ENCODE assay signal across 8 cellular contexts in the genomic region with DNA sequence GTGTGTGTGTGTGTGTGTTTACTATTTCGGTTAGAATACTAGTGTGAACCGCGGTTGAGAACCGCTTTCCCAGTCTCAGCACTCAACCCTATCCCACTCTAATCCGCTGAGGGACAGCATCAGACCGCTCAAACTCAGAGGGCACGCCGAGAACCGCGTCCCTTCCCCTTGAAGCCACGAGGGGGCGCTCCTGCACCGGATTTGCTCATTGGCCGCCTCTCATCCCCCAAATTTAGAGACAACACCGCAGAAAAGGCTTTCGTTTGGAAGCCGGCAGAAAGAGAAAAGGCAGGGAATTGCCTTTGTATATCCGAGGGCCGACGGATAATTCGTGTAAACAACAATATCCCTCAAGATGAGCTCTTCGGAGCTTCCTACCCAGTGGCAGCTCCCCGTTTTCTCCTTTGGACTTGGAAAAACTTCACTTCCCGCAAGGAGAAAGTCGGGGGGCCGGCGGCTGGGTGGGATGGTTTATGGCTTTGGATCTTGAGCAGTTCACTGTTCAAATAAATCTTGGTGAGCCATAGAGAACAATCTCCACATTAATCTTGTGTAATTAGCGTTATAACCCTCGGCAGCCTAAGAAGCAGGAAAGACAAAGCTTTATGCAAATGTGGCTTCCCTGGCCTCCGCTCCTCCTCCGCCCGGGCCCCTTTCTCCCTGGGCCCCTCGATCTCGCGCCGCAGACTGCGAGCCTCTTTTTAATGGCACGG.
DNase-seq lines count a peak whose midpoint lies in the region; TF ChIP-seq lines count a peak whose summit lies in the region.

No MANE protein-coding gene starts in this region.

- no peaks in the 10 kb centered on the region for H3K9me3 Mint-ChIP-seq in osteocyte (ENCODE audit: unreplicated experiment)

- peaks cover 67% of the 10 kb centered on the region for H3K27me3 Mint-ChIP-seq in osteocyte (ENCODE audit: unreplicated experiment)

- H3K36me3 ChIP-seq in ES-I3 (ENCODE audit: insufficient read depth, low read length) (no peaks in the 10 kb centered on the region), H7 (replicated peaks; ENCODE audit: control insufficient read depth, insufficient read depth, low read length) (no peaks in the 10 kb centered on the region), tibial nerve (no peaks in the 10 kb centered on the region)

- DNase-seq in H7: peak; percentile 90
- peak; percentile 13 for DNase-seq in LNCaP clone FGC (ENCODE audit: low read depth)
- peak; percentile 22 for DNase-seq in SIG-M5 (lab: John Stamatoyannopoulos, UW)
- DNase-seq in activated naive CD4-positive, alpha-beta T cell treated with Interleukin-2 at 50 U/mL for 16 hours: peak; percentile 58
- DNase-seq in glomerular visceral epithelial cell (ENCODE audit: extremely low spot score): peak; percentile 75
- DNase-seq in osteocyte (ENCODE audit: extremely low spot score, unreplicated experiment): no peak
- peak; percentile 47 to 73 for DNase-seq in tibial nerve (ENCODE audit: low spot score in 2 of 2)

- H3K4me3 ChIP-seq in H7 (ENCODE audit: insufficient read depth, low read depth, low read length) (peak overlapping the region; percentile 39), LNCaP clone FGC (ENCODE audit: low read depth, low read length) (peak overlapping the region; percentile 44), tibial nerve (peak overlapping the region; percentile 21 to 54 (median 38))

- H3K27me3 ChIP-seq in H7 (ENCODE audit: control insufficient read depth, insufficient read depth, low read length): peaks cover 50% of the 10 kb centered on the region
- peaks cover 0 to 75% of the 10 kb centered on the region in 2 donors for H3K27me3 ChIP-seq in tibial nerve

- no peak overlapping the region for H3K27ac Mint-ChIP-seq in osteocyte (ENCODE audit: unreplicated experiment)

- H3K9ac ChIP-seq in ES-I3 (ENCODE audit: low read depth, low read length): peak overlapping the region; percentile 44; the same call in 1 of the 2 replicates

- no peaks in the 10 kb centered on the region for H3K9me3 ChIP-seq in ES-I3 (ENCODE audit: control insufficient read depth, insufficient read depth, low read length)
- no peaks in the 10 kb centered on the region for H3K9me3 ChIP-seq in tibial nerve

- no peak overlapping the region for H3K27ac ChIP-seq in tibial nerve

- no peak for TF ChIP-seq POLR2A in tibial nerve (IDR thresholded peaks at IDR 0.05)

- TF ChIP-seq CTCF in LNCaP clone FGC (IDR thresholded peaks at IDR 0.05; ENCODE audit: control insufficient read depth, extremely low read depth, insufficient read depth) (peak; percentile 100), osteocyte (IDR thresholded peaks at IDR 0.05) (peak; percentile 89), tibial nerve (IDR thresholded peaks at IDR 0.05) (peak; percentile 80 to 91 (median 83))

- H3K4me1 Mint-ChIP-seq in osteocyte (ENCODE audit: unreplicated experiment): peaks cover 28% of the 10 kb centered on the region

- no peaks in the 10 kb centered on the region for H3K36me3 Mint-ChIP-seq in osteocyte (ENCODE audit: unreplicated experiment)

- H3K4me3 Mint-ChIP-seq in osteocyte (ENCODE audit: unreplicated experiment): peak overlapping the region; percentile 77

- no peaks in the 10 kb centered on the region for H3K4me1 ChIP-seq in ES-I3 (ENCODE audit: insufficient read depth, low read length)
- H3K4me1 ChIP-seq in tibial nerve: peaks cover 0 to 41% (median 12%) of the 10 kb centered on the region in 4 donors

- 1% methylated on average over 38 of the region's 38 CpGs for WGBS in tibial nerve, 2 donors

- peak in 1 of 2 donors; percentile 20 for TF ChIP-seq EP300 in tibial nerve (IDR thresholded peaks at IDR 0.05)
